ENCODE assay signal across 1 cellular context in the genomic region with DNA sequence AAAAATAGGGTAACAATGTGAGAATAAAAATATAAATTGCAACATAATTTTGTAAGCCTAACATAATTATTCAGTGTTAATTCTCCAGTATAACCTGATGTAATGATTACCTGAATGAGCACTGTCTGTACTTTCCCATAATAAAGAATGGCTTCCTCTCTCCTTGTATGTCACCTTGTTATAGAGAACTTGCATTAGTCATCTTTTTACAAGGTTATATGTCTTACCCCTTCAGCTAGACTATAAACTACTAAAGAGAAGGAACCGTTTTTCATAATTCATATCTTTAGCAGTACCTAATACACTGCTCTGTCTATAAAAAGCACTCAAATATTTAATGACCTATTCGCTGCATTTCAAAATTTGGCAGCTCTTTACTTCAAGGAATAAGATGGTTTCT.
TF ChIP-seq lines count a peak whose summit lies in the region.

No MANE protein-coding gene starts in this region.

TF ChIP-seq in GM23338, 12 proteins besides CTCF, POLR2A, EP300 and RAD21 (continued from another document):
- TF ChIP-seq, protein P1, sequence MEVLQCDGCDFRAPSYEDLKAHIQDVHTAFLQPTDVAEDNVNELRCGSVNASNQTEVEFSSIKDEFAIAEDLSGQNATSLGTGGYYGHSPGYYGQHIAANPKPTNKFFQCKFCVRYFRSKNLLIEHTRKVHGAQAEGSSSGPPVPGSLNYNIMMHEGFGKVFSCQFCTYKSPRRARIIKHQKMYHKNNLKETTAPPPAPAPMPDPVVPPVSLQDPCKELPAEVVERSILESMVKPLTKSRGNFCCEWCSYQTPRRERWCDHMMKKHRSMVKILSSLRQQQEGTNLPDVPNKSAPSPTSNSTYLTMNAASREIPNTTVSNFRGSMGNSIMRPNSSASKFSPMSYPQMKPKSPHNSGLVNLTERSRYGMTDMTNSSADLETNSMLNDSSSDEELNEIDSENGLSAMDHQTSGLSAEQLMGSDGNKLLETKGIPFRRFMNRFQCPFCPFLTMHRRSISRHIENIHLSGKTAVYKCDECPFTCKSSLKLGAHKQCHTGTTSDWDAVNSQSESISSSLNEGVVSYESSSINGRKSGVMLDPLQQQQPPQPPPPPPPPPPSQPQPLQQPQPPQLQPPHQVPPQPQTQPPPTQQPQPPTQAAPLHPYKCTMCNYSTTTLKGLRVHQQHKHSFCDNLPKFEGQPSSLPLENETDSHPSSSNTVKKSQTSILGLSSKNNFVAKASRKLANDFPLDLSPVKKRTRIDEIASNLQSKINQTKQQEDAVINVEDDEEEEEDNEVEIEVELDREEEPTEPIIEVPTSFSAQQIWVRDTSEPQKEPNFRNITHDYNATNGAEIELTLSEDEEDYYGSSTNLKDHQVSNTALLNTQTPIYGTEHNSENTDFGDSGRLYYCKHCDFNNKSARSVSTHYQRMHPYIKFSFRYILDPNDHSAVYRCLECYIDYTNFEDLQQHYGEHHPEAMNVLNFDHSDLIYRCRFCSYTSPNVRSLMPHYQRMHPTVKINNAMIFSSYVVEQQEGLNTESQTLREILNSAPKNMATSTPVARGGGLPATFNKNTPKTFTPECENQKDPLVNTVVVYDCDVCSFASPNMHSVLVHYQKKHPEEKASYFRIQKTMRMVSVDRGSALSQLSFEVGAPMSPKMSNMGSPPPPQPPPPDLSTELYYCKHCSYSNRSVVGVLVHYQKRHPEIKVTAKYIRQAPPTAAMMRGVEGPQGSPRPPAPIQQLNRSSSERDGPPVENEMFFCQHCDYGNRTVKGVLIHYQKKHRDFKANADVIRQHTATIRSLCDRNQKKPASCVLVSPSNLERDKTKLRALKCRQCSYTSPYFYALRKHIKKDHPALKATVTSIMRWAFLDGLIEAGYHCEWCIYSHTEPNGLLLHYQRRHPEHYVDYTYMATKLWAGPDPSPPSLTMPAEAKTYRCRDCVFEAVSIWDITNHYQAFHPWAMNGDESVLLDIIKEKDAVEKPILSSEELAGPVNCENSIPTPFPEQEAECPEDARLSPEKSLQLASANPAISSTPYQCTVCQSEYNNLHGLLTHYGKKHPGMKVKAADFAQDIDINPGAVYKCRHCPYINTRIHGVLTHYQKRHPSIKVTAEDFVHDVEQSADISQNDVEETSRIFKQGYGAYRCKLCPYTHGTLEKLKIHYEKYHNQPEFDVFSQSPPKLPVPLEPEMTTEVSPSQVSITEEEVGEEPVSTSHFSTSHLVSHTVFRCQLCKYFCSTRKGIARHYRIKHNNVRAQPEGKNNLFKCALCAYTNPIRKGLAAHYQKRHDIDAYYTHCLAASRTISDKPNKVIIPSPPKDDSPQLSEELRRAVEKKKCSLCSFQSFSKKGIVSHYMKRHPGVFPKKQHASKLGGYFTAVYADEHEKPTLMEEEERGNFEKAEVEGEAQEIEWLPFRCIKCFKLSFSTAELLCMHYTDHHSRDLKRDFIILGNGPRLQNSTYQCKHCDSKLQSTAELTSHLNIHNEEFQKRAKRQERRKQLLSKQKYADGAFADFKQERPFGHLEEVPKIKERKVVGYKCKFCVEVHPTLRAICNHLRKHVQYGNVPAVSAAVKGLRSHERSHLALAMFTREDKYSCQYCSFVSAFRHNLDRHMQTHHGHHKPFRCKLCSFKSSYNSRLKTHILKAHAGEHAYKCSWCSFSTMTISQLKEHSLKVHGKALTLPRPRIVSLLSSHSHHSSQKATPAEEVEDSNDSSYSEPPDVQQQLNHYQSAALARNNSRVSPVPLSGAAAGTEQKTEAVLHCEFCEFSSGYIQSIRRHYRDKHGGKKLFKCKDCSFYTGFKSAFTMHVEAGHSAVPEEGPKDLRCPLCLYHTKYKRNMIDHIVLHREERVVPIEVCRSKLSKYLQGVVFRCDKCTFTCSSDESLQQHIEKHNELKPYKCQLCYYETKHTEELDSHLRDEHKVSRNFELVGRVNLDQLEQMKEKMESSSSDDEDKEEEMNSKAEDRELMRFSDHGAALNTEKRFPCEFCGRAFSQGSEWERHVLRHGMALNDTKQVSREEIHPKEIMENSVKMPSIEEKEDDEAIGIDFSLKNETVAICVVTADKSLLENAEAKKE (CRISPR knock-in tag; IDR thresholded peaks at IDR 0.05), result no peak
